ENCODE assay signal across 14 cellular contexts in the genomic region with DNA sequence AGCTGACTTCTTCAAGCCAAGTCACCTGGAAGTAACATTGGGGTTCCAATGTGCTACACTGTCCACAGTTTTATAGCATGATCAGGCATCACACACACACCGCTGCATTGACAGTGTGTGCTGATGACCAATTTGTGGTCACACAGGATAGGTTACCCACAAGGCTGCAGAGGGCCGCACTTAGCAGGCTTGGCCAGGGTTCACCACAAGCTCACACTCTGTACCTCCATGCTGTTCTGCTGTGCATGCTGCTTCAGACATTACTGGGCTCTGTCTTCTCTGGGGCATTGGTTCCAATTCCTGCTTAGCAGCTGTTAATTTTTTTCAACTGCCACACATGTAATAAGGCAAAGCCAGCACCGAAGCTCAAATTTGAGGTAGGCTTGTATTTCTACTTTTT. TPM values are rescaled to one million over a fixed set of nuclear protein-coding genes. Genes with fewer than 3 reads are reported as not detected.
"Had no signal": no experiment of that assay in that cellular context is flagged by ENCODE, and none has a peak within 500 bp of the region (broad histone marks: within the 10 kb centered on the region; RNA-seq: fewer than 3 reads in every experiment).

No MANE protein-coding gene starts in this region.

- DNase-seq: activated B cell treated with CpG ODN at 0.5 μM for 24 hours, NCI-H226, NCI-H510A, Right ventricle myocardium superior had no signal

- H3K27ac Mint-ChIP-seq: activated B cell treated with CpG ODN at 0.5 μM for 24 hours; activated CD4-positive, alpha-beta memory T cell treated with anti-CD3 and anti-CD28 coated beads for 36 hours; activated CD4-positive, alpha-beta T cell treated with anti-CD3 and anti-CD28 coated beads, Interleukin-2, amount 10 ng/mL, durations not matched to agents 7 days and 5 days; activated naive CD4-positive, alpha-beta T cell treated with anti-CD3 and anti-CD28 coated beads, Interleukin-2, amount 50 U/mL, for 72 hours; T-helper 1 cell treated with Interleukin-12 subunit alpha and Interleukin-12 subunit beta and Interleukin-4 antibody, amounts not matched to agents 30 μg/mL and 1 μg/mL, for 36 hours had no signal

- H3K36me3 ChIP-seq: brain microvascular endothelial cell, cardiac muscle cell, Peyer's patch, SJSA1 had no signal

- H3K9me3 Mint-ChIP-seq: activated naive CD4-positive, alpha-beta T cell treated with anti-CD3 and anti-CD28 coated beads, Interleukin-2, amount 50 U/mL, for 72 hours; activated T-cell treated with anti-CD3 and anti-CD28 coated beads, Interleukin-2, amount 50 U/mL, for 4 hours; T-helper 1 cell treated with Interleukin-12 subunit alpha and Interleukin-12 subunit beta and Interleukin-4 antibody, amounts not matched to agents 30 μg/mL and 1 μg/mL, for 36 hours had no signal

- H3K9me3 ChIP-seq: Peyer's patch, SJSA1 had no signal

- H3K27me3 ChIP-seq: brain microvascular endothelial cell, cardiac muscle cell, Peyer's patch, SJSA1 had no signal

- H3K36me3 Mint-ChIP-seq: activated CD4-positive, alpha-beta memory T cell treated with anti-CD3 and anti-CD28 coated beads for 36 hours; activated naive CD4-positive, alpha-beta T cell treated with anti-CD3 and anti-CD28 coated beads, Interleukin-2, amount 50 U/mL, for 72 hours had no signal

- H3K27me3 Mint-ChIP-seq: activated CD4-positive, alpha-beta memory T cell treated with anti-CD3 and anti-CD28 coated beads for 36 hours had no signal

- H3K4me3 ChIP-seq: cardiac muscle cell, Peyer's patch, SJSA1 had no signal

- H3K4me1 ChIP-seq: Peyer's patch, SJSA1 had no signal

- H3K27ac ChIP-seq: brain microvascular endothelial cell, cardiac muscle cell, Peyer's patch, RWPE1, SJSA1 had no signal

- H3K4me3 Mint-ChIP-seq: activated B cell treated with CpG ODN at 0.5 μM for 24 hours; activated CD4-positive, alpha-beta memory T cell treated with anti-CD3 and anti-CD28 coated beads for 36 hours; activated CD4-positive, alpha-beta T cell treated with anti-CD3 and anti-CD28 coated beads, Interleukin-2, amount 10 ng/mL, durations not matched to agents 7 days and 5 days; activated T-cell treated with anti-CD3 and anti-CD28 coated beads, Interleukin-2, amount 50 U/mL, for 4 hours; T-helper 1 cell treated with Interleukin-12 subunit alpha and Interleukin-12 subunit beta and Interleukin-4 antibody, amounts not matched to agents 30 μg/mL and 1 μg/mL, for 36 hours had no signal

- H3K4me1 Mint-ChIP-seq: activated B cell treated with CpG ODN at 0.5 μM for 24 hours had no signal

RNA-seq across cellular contexts. Expression of gene NRIP3, which starts 11.0 kb away (rescaled TPM):
- total RNA-seq: activated B cell treated with CpG ODN at 0.5 μM for 24 hours had no signal
